24 cellular contexts compared by ENCODE assay signal in the genomic region with DNA sequence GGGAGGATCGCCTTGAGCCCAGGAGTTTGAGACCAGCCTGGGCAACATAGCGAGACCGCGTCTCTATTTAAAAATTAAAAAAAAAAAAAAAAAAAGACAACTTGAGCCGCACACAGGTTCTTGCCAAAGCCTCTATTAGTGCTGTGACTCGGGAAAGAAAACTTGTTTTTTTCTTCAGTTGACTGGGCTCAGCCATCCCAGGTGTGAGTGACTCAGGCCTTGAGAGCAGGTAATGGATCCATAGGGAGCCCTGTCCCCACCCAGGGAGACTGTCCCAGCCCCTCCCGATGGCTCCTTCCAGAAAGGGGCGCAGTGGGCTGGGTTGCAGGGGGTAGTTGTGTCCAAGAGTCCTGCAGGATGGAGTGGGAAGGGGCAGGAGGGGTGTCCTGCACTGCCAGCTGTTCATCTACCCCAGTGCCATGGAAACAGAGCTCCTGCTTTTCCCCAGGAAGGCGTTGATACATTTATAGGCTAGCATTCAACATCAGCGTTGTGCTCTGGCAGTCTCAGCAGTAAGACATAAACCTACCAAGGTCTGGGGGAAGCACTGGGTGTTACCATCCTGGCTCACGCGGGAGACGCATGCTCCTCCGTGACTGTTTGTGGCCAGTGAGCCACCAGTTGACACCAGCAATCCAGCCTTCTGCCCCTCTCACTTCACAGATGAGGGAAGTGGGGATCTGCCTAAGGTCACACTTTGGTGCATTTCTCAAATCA.
DNase-seq lines count a peak whose midpoint lies in the region; ATAC-seq, FAIRE-seq and TF ChIP-seq lines count a peak whose summit lies in the region.
"Had no signal": no experiment of that assay in that cellular context is flagged by ENCODE, and none has a peak within 500 bp of the region (broad histone marks: within the 10 kb centered on the region; RNA-seq: fewer than 3 reads in every experiment).

No MANE protein-coding gene starts in this region.

- peak overlapping the region; percentile 30 for H2AK9ac ChIP-seq in IMR-90 (replicated peaks; ENCODE audit: low read depth, low read length, poor library complexity)

- no peak overlapping the region for H2BK20ac ChIP-seq in IMR-90 (ENCODE audit: low read depth, low read length)

- H3K36me3 ChIP-seq in IMR-90 (ENCODE audit: control insufficient read depth, insufficient read depth, low read length) (no peaks in the 10 kb centered on the region), RWPE2 (ENCODE audit: low read depth) (no peaks in the 10 kb centered on the region), iPS-20b (ENCODE audit: insufficient read depth, low read depth, low read length) (no peaks in the 10 kb centered on the region), smooth muscle cell (ENCODE audit: low read depth) (no peaks in the 10 kb centered on the region)
- H3K36me3 ChIP-seq: colonic mucosa, MG63, SJSA1, upper lobe of right lung had no signal

- DNase-seq in IMR-90 (no peak), RWPE2 (ENCODE audit: low spot score) (peak; percentile 31), smooth muscle cell (lab: John Stamatoyannopoulos, UW; ENCODE audit: unreplicated experiment) (no peak), cerebellum (ENCODE audit: low spot score) (no peak), urothelium cell line (ENCODE audit: low spot score) (no peak)
- DNase-seq: activated CD4-positive, alpha-beta T cell treated with anti-CD3 and anti-CD28 coated beads, Interleukin-2, amount 50 U/mL, for 1 hour; activated naive CD8-positive, alpha-beta T cell treated with anti-CD3 and anti-CD28 coated beads, Interleukin-2, amount 10 ng/mL, durations not matched to agents 7 days and 5 days; AML-193; body of pancreas; colonic mucosa; MG63; naive thymus-derived CD8-positive, alpha-beta T cell; NCI-H146; PC-9; small intestine; stimulated activated CD4-positive, alpha-beta T cell treated with anti-CD3 and anti-CD28 coated beads, Interleukin-4, amount 100 ng/mL, for 24 hours; stimulated activated naive CD8-positive, alpha-beta T cell treated with anti-CD3 and anti-CD28 coated beads, Interleukin-15, amount 100 ng/mL, for 72 hours; T-helper 17 cell had no signal

- no peaks in the 10 kb centered on the region for H3K27me3 ChIP-seq in IMR-90 (ENCODE audit: control insufficient read depth, insufficient read depth, low read length)
- no peaks in the 10 kb centered on the region for H3K27me3 ChIP-seq in RWPE2 (ENCODE audit: insufficient read depth, poor library complexity, severe bottlenecking)
- H3K27me3 ChIP-seq in iPS-20b (ENCODE audit: insufficient read depth, low read length): no peaks in the 10 kb centered on the region
- no peaks in the 10 kb centered on the region for H3K27me3 ChIP-seq in smooth muscle cell (ENCODE audit: low read depth)
- H3K27me3 ChIP-seq: body of pancreas, colonic mucosa, MG63, SJSA1, upper lobe of right lung had no signal

- H3K9me1 ChIP-seq in IMR-90 (ENCODE audit: insufficient read depth, low read length): peaks cover 32% of the 10 kb centered on the region

- TF ChIP-seq RAD21 in IMR-90 (IDR thresholded peaks at IDR 0.05; ENCODE audit: low read length): no peak

- no peak overlapping the region for H3K27ac ChIP-seq in IMR-90 (ENCODE audit: insufficient read depth, low read length)
- H3K27ac ChIP-seq in RWPE2 (ENCODE audit: poor library complexity, severe bottlenecking): no peak overlapping the region
- H3K27ac ChIP-seq in iPS-20b (ENCODE audit: low read length): peak overlapping the region; percentile 20
- H3K27ac ChIP-seq in smooth muscle cell (ENCODE audit: low read depth): peak overlapping the region; percentile 4
- H3K27ac ChIP-seq: body of pancreas, PC-9, SJSA1, upper lobe of right lung had no signal

- H3K18ac ChIP-seq in IMR-90 (ENCODE audit: low read depth, low read length): no peak overlapping the region

- H3F3A ChIP-seq in smooth muscle cell (ENCODE audit: low read depth): peaks cover 8% of the 10 kb centered on the region

- no peak overlapping the region for H3K9ac ChIP-seq in IMR-90 (ENCODE audit: low read depth, low read length)
- peak overlapping the region; percentile 49; the same call in 1 of the 2 replicates for H3K9ac ChIP-seq in iPS-20b (ENCODE audit: low read depth, low read length)
- no peak overlapping the region for H3K9ac ChIP-seq in smooth muscle cell (ENCODE audit: low read depth)

- H3K4me2 ChIP-seq in IMR-90 (ENCODE audit: low read depth, low read length): no peak overlapping the region
- no peak overlapping the region for H3K4me2 ChIP-seq in smooth muscle cell
- H3K4me2 ChIP-seq: PC-9 had no signal

- TF ChIP-seq POLR2A in IMR-90 (IDR thresholded peaks at IDR 0.05; ENCODE audit: low read depth, low read length): no peak

- H4K91ac ChIP-seq in IMR-90 (ENCODE audit: insufficient read depth, low read depth, low read length): no peak overlapping the region

- CTCF ChIA-PET in IMR-90 (lab: Yijun Ruan, JAX): no interaction called here

- H3K14ac ChIP-seq in IMR-90 (replicated peaks; ENCODE audit: low read depth, low read length): peak overlapping the region; percentile 28; the same call in 1 of the 2 replicates

- H2AK5ac ChIP-seq in IMR-90 (ENCODE audit: low read depth, low read length): 0 out of 2 replicates have a peak overlapping the region, but pooled peaks have one; percentile 8

- H4K20me1 ChIP-seq in IMR-90 (ENCODE audit: insufficient read depth, low read length) (peaks cover 36% of the 10 kb centered on the region), smooth muscle cell (ENCODE audit: low read depth) (peaks cover 92% of the 10 kb centered on the region)

- H3K9me3 ChIP-seq in IMR-90 (ENCODE audit: control insufficient read depth, insufficient read depth, low read length) (peaks cover 2% of the 10 kb centered on the region), RWPE2 (ENCODE audit: severe bottlenecking) (no peaks in the 10 kb centered on the region), iPS-20b (ENCODE audit: insufficient read depth, low read depth, low read length) (no peaks in the 10 kb centered on the region), smooth muscle cell (replicated peaks; ENCODE audit: low read depth) (no peaks in the 10 kb centered on the region)
- H3K9me3 ChIP-seq: body of pancreas, colonic mucosa, MG63, SJSA1, upper lobe of right lung had no signal

- dilution Hi-C loops in IMR-90 (cut with HindIII; ENCODE audit: low sequenced_read_pairs, unreplicated experiment): no loop called here

- no peak overlapping the region for H3K4ac ChIP-seq in IMR-90 (ENCODE audit: low read depth, low read length)

- 85% methylated on average over 4 of the region's 14 CpGs; no CpG with 5 or more reads in 1 of the 2 experiments for WGBS in IMR-90 (ENCODE audit: extremely low coverage in 2 of 2, insufficient read length in 1 of 2), 2 experiments
- WGBS in smooth muscle cell (ENCODE audit: low lambda C conversion rate): 62% methylated on average over 14 of the region's 14 CpGs

- H2BK5ac ChIP-seq in IMR-90 (ENCODE audit: low read depth, low read length, poor library complexity, severe bottlenecking): no peak overlapping the region

- peak overlapping the region; percentile 71; the same call in 1 of the 3 replicates for H2BK15ac ChIP-seq in IMR-90 (ENCODE audit: low read depth, low read length)

- H3K4me3 ChIP-seq in IMR-90 (ENCODE audit: insufficient read depth, low read depth, low read length) (no peak overlapping the region), RWPE2 (ENCODE audit: severe bottlenecking) (no peak overlapping the region), iPS-20b (ENCODE audit: low read length) (no peak overlapping the region), smooth muscle cell (no peak overlapping the region)
- H3K4me3 ChIP-seq: body of pancreas, colonic mucosa, MG63, PC-9, SJSA1, upper lobe of right lung had no signal

- H3K79me1 ChIP-seq in IMR-90 (ENCODE audit: low read depth in 1 of 2, low read length in 2 of 2): peaks cover 39 to 91% of the 10 kb centered on the region in 2 experiments

- no peak for TF ChIP-seq CTCF in IMR-90 (conservative IDR thresholded peaks at IDR 0.05; ENCODE audit: low read depth, low read length)
- TF ChIP-seq CTCF in RWPE2 (IDR thresholded peaks at IDR 0.05; ENCODE audit: poor library complexity, severe bottlenecking): no peak
- TF ChIP-seq CTCF in smooth muscle cell (IDR thresholded peaks at IDR 0.05; ENCODE audit: borderline replicate concordance, insufficient read depth, poor library complexity, severe bottlenecking): no peak

- no peak overlapping the region for H3K56ac ChIP-seq in IMR-90 (ENCODE audit: extremely low read depth, insufficient read depth, low read length)

- no TSS peak for BruUV-seq in IMR-90 (replicated peaks; lab: Mats Ljungman, UMichigan)

- no peak overlapping the region for H4K5ac ChIP-seq in IMR-90 (ENCODE audit: low read depth, low read length)

- in situ Hi-C loops in IMR-90 (cut with MboI; ENCODE audit: low sequenced_read_pairs): no loop called here

- H2AFZ ChIP-seq in IMR-90 (replicated peaks; ENCODE audit: low read length, poor library complexity) (no peak overlapping the region), smooth muscle cell (ENCODE audit: low read depth) (no peak overlapping the region)
- H2AFZ ChIP-seq: PC-9 had no signal

- ATAC-seq in IMR-90 (ENCODE audit: low read depth) (no peak), RWPE2 (ENCODE audit: low read depth) (no peak), HG03342 (IDR thresholded peaks at IDR 0.05; ENCODE audit: unreplicated experiment) (no peak), GM18858 (IDR thresholded peaks at IDR 0.05; ENCODE audit: unreplicated experiment) (no peak)
- ATAC-seq: body of pancreas; naive thymus-derived CD8-positive, alpha-beta T cell; stimulated activated naive CD8-positive, alpha-beta T cell treated with anti-CD3 and anti-CD28 coated beads, Interleukin-15, amount 100 ng/mL, for 72 hours; T-helper 17 cell; upper lobe of right lung had no signal

- H3K4me1 ChIP-seq in IMR-90 (ENCODE audit: control insufficient read depth, insufficient read depth, low read length): peaks cover 24% of the 10 kb centered on the region
- H3K4me1 ChIP-seq in RWPE2 (ENCODE audit: insufficient read depth, poor library complexity, severe bottlenecking): peaks cover 27% of the 10 kb centered on the region
- H3K4me1 ChIP-seq in iPS-20b (ENCODE audit: insufficient read depth, low read length): peaks cover 35% of the 10 kb centered on the region
- H3K4me1 ChIP-seq in smooth muscle cell (ENCODE audit: low read depth): peaks cover 28% of the 10 kb centered on the region

- H2BK120ac ChIP-seq in IMR-90 (ENCODE audit: low read depth, low read length): no peak overlapping the region

- no peak overlapping the region for H4K8ac ChIP-seq in IMR-90 (ENCODE audit: low read depth in 2 of 2, low read length in 2 of 2)

- 0 out of 2 replicates have a peak overlapping the region, but pooled peaks have one; percentile 36 for H3K23ac ChIP-seq in IMR-90 (ENCODE audit: low read depth, low read length)

- no peak for FAIRE-seq in urothelium cell line (lab: Jason Lieb, UNC)
- FAIRE-seq: keratinocyte, small intestine had no signal

- POLR2A ChIA-PET in IMR-90 (lab: Charles Lee; ENCODE audit: unreplicated experiment): no interaction called here

- intact Hi-C loops in IMR-90 (cut with micrococcal nuclease): no loop called here

- H3K79me2 ChIP-seq in smooth muscle cell (ENCODE audit: low read depth): peaks cover 88% of the 10 kb centered on the region

TF ChIP-seq in IMR-90, 13 proteins besides CTCF, POLR2A, EP300 and RAD21 (continues in another document):
- TF ChIP-seq RCOR1 (IDR thresholded peaks at IDR 0.05; ENCODE audit: insufficient replicate concordance, low read length) (no peak), MXI1 (IDR thresholded peaks at IDR 0.05; ENCODE audit: borderline replicate concordance, low read depth, low read length) (no peak), RFX5 (IDR thresholded peaks at IDR 0.05; ENCODE audit: low read depth, low read length) (no peak)

Comparison
In these comparisons a context has a peak if more than half of its experiments do, and no peak if none do; other contexts are left out.
1. H3K27ac ChIP-seq: peak in iPS-20b (single experiment) and smooth muscle cell (single experiment); none in IMR-90 (single experiment) and RWPE2 (single experiment).